In genomic region chr3:85007195-85008094, GRCh38 we compare ENCODE assay signal across 29 cellular contexts. TPM values are rescaled to one million over a fixed set of nuclear protein-coding genes. Genes with fewer than 3 reads are reported as not detected.
DNase-seq lines count a peak whose midpoint lies in the region; ATAC-seq, FAIRE-seq and TF ChIP-seq lines count a peak whose summit lies in the region.
"Had no signal": no experiment of that assay in that cellular context is flagged by ENCODE, and none has a peak within 500 bp of the region (broad histone marks: within the 10 kb centered on the region; RNA-seq: fewer than 3 reads in every experiment).

No MANE protein-coding gene starts in this region.

- H3K4me1 ChIP-seq in upper lobe of right lung: no peaks in the 10 kb centered on the region
- no peaks in the 10 kb centered on the region for H3K4me1 ChIP-seq in right atrium auricular region
- H3K4me1 ChIP-seq in neural progenitor cell: no peaks in the 10 kb centered on the region
- H3K4me1 ChIP-seq: ascending aorta, gastrocnemius medialis, stomach had no signal

- no peaks in the 10 kb centered on the region for H3F3A ChIP-seq in neural progenitor cell (ENCODE audit: low read depth)

- intact Hi-C loops in upper lobe of right lung (cut with DNase I): no loop called here

- no peaks in the 10 kb centered on the region for H3K36me3 Mint-ChIP-seq in neural progenitor cell
- H3K36me3 Mint-ChIP-seq: T-cell had no signal

- H3K27me3 ChIP-seq in upper lobe of right lung: no peaks in the 10 kb centered on the region
- no peaks in the 10 kb centered on the region for H3K27me3 ChIP-seq in right atrium auricular region
- H3K27me3 ChIP-seq in neural progenitor cell: no peaks in the 10 kb centered on the region
- H3K27me3 ChIP-seq: ascending aorta, gastrocnemius medialis, MG63, stomach had no signal

- no peaks in the 10 kb centered on the region for H4K20me1 ChIP-seq in neural progenitor cell (ENCODE audit: low read depth)

- H3K9me3 ChIP-seq in upper lobe of right lung (no peaks in the 10 kb centered on the region), right atrium auricular region (no peaks in the 10 kb centered on the region), neural progenitor cell (ENCODE audit: low read depth) (no peaks in the 10 kb centered on the region)
- H3K9me3 ChIP-seq: ascending aorta, gastrocnemius medialis, MG63, stomach had no signal

- H2AFZ ChIP-seq in neural progenitor cell (replicated peaks): no peak overlapping the region

- peak; percentile 24 for FAIRE-seq in frontal cortex (lab: Jason Lieb, UNC)
- FAIRE-seq: GM12891, keratinocyte had no signal

- no peaks in the 10 kb centered on the region for H3K27me3 Mint-ChIP-seq in neural progenitor cell (ENCODE audit: insufficient read depth, low read depth)
- H3K27me3 Mint-ChIP-seq: central memory CD8-positive, alpha-beta T cell; T-cell had no signal

- ATAC-seq in upper lobe of right lung (peak; percentile 34), HG03432 (IDR thresholded peaks at IDR 0.05; ENCODE audit: unreplicated experiment) (no peak)
- ATAC-seq: gastrocnemius medialis, Right ventricle myocardium inferior, T-cell had no signal

- H3K9ac ChIP-seq in neural progenitor cell: no peak overlapping the region

- no peak overlapping the region for H3K4me3 ChIP-seq in upper lobe of right lung
- H3K4me3 ChIP-seq in right atrium auricular region: no peak overlapping the region
- H3K4me3 ChIP-seq in neural progenitor cell: no peak overlapping the region
- H3K4me3 ChIP-seq: ascending aorta, gastrocnemius medialis, MG63, stomach had no signal

- H3K36me3 ChIP-seq in upper lobe of right lung (no peaks in the 10 kb centered on the region), right atrium auricular region (no peaks in the 10 kb centered on the region), neural progenitor cell (no peaks in the 10 kb centered on the region)
- H3K36me3 ChIP-seq: ascending aorta, gastrocnemius medialis, MG63, stomach had no signal

- TF ChIP-seq CTCF in upper lobe of right lung (IDR thresholded peaks at IDR 0.05): no peak
- no peak for TF ChIP-seq CTCF in right atrium auricular region (IDR thresholded peaks at IDR 0.05)
- no peak for TF ChIP-seq CTCF in neural progenitor cell (IDR thresholded peaks at IDR 0.05)

- no peak overlapping the region for H3K4me3 Mint-ChIP-seq in neural progenitor cell
- H3K4me3 Mint-ChIP-seq: central memory CD8-positive, alpha-beta T cell; HFFc6; T-cell had no signal

- DNase-seq in SIG-M5 treated with dmso at 0.1 percent for 504 hours (lab: John Stamatoyannopoulos, UW; ENCODE audit: unreplicated experiment): peak; percentile 57
- no peak for DNase-seq in SIG-M5 (lab: John Stamatoyannopoulos, UW)
- DNase-seq in SKM-1 treated with dmso at 0.1 percent for 144 hours (lab: John Stamatoyannopoulos, UW; ENCODE audit: unreplicated experiment): peak; percentile 52
- no peak for DNase-seq in frontal cortex (ENCODE audit: low spot score in 2 of 2)
- DNase-seq in upper lobe of right lung: no peak
- DNase-seq in right atrium auricular region (ENCODE audit: low spot score): no peak
- no peak for DNase-seq in neural progenitor cell (ENCODE audit: low spot score)
- DNase-seq: activated CD4-positive, alpha-beta T cell treated with anti-CD3 and anti-CD28 coated beads for 4 hours; activated naive CD4-positive, alpha-beta T cell treated with anti-CD3 and anti-CD28 coated beads, Interleukin-2, amount 50 U/mL, for 16 hours; COR-L47; gastrocnemius medialis; HFFc6; hypothalamus; MG63; NCI-H1694 treated with DMSO at 0.1 percent for 48 hours; NCI-H2171 treated with DMSO at 0.1 percent for 48 hours; nucleus accumbens; stimulated activated CD4-positive, alpha-beta T cell treated with anti-CD3 and anti-CD28 coated beads, Interleukin-4, amount 100 ng/mL, for 4 hours; stomach; T-cell had no signal

- H3K4me2 ChIP-seq in neural progenitor cell: no peak overlapping the region

- no peaks in the 10 kb centered on the region for H3K4me1 Mint-ChIP-seq in neural progenitor cell
- H3K4me1 Mint-ChIP-seq: central memory CD8-positive, alpha-beta T cell; T-cell had no signal

- H3K27ac ChIP-seq in upper lobe of right lung (no peak overlapping the region), right atrium auricular region (no peak overlapping the region), neural progenitor cell (no peak overlapping the region)
- H3K27ac ChIP-seq: ascending aorta, gastrocnemius medialis, stomach had no signal

- no peak overlapping the region for H3K27ac Mint-ChIP-seq in neural progenitor cell
- H3K27ac Mint-ChIP-seq: HFFc6, T-cell had no signal

- no peaks in the 10 kb centered on the region for H3K9me3 Mint-ChIP-seq in neural progenitor cell

- H3K79me2 ChIP-seq in neural progenitor cell (ENCODE audit: low read depth): no peaks in the 10 kb centered on the region

RNA-seq across cellular contexts. Expression of gene CADM2, which starts 48.7 kb away (rescaled TPM):
- total RNA-seq in frontal cortex (64.8 TPM), upper lobe of right lung (0.55 TPM), right atrium auricular region (1 to 10 TPM; 6.5 to 9.5 TPM), neural progenitor cell (ENCODE audit: low replicate concordance) (6.8 and 13.3 TPM in 2 replicates)
- total RNA-seq: A172, epithelial cell of proximal tubule, HFFc6, renal cortical epithelial cell had no signal

Comparison
In these comparisons a context has a peak if more than half of its experiments do, and no peak if none do; other contexts are left out.
1. DNase-seq: peak in SIG-M5 treated with dmso at 0.1 percent for 504 hours (single experiment) and SKM-1 treated with dmso at 0.1 percent for 144 hours (single experiment); none in SIG-M5 (single experiment), frontal cortex (0 of 2), upper lobe of right lung (single experiment), right atrium auricular region (single experiment) and neural progenitor cell (single experiment).